Comparison of ENCODE assay signal across 1 cellular context in genomic region chr1:24186993-24187790, GRCh38.
TF ChIP-seq lines count a peak whose summit lies in the region.

Gene IFNLR1 (minus strand): TSS chr1:24187289. CDS start chr1:24187248, 41 bp downstream.

TF ChIP-seq in HepG2, 621 proteins besides CTCF, POLR2A, EP300 and RAD21 (continued from another document and continues in another):
- TF ChIP-seq ZNF275 (CRISPR knock-in tag; IDR thresholded peaks at IDR 0.05; ENCODE audit: borderline replicate concordance) (peak; percentile 66; the same call in 1 of the 2 replicates), E2F1 (CRISPR knock-in tag; IDR thresholded peaks at IDR 0.05) (peak; percentile 80), ZSCAN22 (CRISPR knock-in tag; IDR thresholded peaks at IDR 0.05) (no peak), ZNF354B (CRISPR knock-in tag; IDR thresholded peaks at IDR 0.05) (no peak), ZNF530 (CRISPR knock-in tag; IDR thresholded peaks at IDR 0.05; ENCODE audit: low read depth) (no peak), NRL (CRISPR knock-in tag; IDR thresholded peaks at IDR 0.05; ENCODE audit: borderline replicate concordance) (no peak), NAIF1 (CRISPR knock-in tag; IDR thresholded peaks at IDR 0.05; ENCODE audit: borderline replicate concordance) (no peak), PCBP2 (optimal IDR thresholded peaks at IDR 0.05; ENCODE audit: low read depth, low read length, poor library complexity, severe bottlenecking) (no peak), CBX2 (IDR thresholded peaks at IDR 0.05; ENCODE audit: low read depth, low read length) (no peak), CBX2 (CRISPR knock-in tag; IDR thresholded peaks at IDR 0.05; ENCODE audit: low read depth) (no peak), TCF7L2 (IDR thresholded peaks at IDR 0.05; ENCODE audit: low read depth, low read length) (no peak), STAT6 (CRISPR knock-in tag; IDR thresholded peaks at IDR 0.05; ENCODE audit: borderline replicate concordance) (peak; percentile 52; the same call in 1 of the 2 replicates), DNMT3B (CRISPR knock-in tag; conservative IDR thresholded peaks at IDR 0.05) (no peak), ZNF430 (CRISPR knock-in tag; IDR thresholded peaks at IDR 0.05) (peak; percentile 46; the same call in 1 of the 2 replicates), RFX1 (IDR thresholded peaks at IDR 0.05) (no peak), ARID2 (CRISPR knock-in tag; IDR thresholded peaks at IDR 0.05; ENCODE audit: borderline replicate concordance) (no peak), TFAP4 (IDR thresholded peaks at IDR 0.05; ENCODE audit: borderline replicate concordance, low read depth) (no peak), CSRNP1 (CRISPR knock-in tag; IDR thresholded peaks at IDR 0.05) (no peak; the same call in 1 of the 2 replicates), TP53 (CRISPR knock-in tag; conservative IDR thresholded peaks at IDR 0.05) (no peak), NR3C1 (CRISPR knock-in tag; IDR thresholded peaks at IDR 0.05) (no peak), ZNF280B (CRISPR knock-in tag; IDR thresholded peaks at IDR 0.05; ENCODE audit: borderline replicate concordance) (no peak), FLYWCH1 (CRISPR knock-in tag; IDR thresholded peaks at IDR 0.05) (no peak), ZNF841 (CRISPR knock-in tag; IDR thresholded peaks at IDR 0.05; ENCODE audit: borderline replicate concordance) (no peak), ZNF460 (CRISPR knock-in tag; IDR thresholded peaks at IDR 0.05; ENCODE audit: borderline replicate concordance) (no peak), ZNF350 (CRISPR knock-in tag; IDR thresholded peaks at IDR 0.05; ENCODE audit: borderline replicate concordance, low read depth) (no peak), TMF1 (CRISPR knock-in tag; IDR thresholded peaks at IDR 0.05; ENCODE audit: low read depth) (0 out of 2 replicates have a peak, but pooled peaks have one; percentile 37), SNAPC4 (CRISPR knock-in tag; IDR thresholded peaks at IDR 0.05) (no peak), HES4 (CRISPR knock-in tag; IDR thresholded peaks at IDR 0.05; ENCODE audit: borderline replicate concordance) (peak; percentile 41; the same call in 1 of the 2 replicates), ZNF569 (CRISPR knock-in tag; IDR thresholded peaks at IDR 0.05; ENCODE audit: borderline replicate concordance) (no peak), ATRX (CRISPR knock-in tag; IDR thresholded peaks at IDR 0.05; ENCODE audit: borderline replicate concordance) (no peak), ZNF234 (CRISPR knock-in tag; conservative IDR thresholded peaks at IDR 0.05) (no peak), JUNB (CRISPR knock-in tag; IDR thresholded peaks at IDR 0.05; ENCODE audit: borderline replicate concordance) (no peak), RFX3 (CRISPR knock-in tag; IDR thresholded peaks at IDR 0.05) (no peak), DZIP1 (CRISPR knock-in tag; IDR thresholded peaks at IDR 0.05) (no peak), TSC22D2 (CRISPR knock-in tag; IDR thresholded peaks at IDR 0.05; ENCODE audit: borderline replicate concordance) (no peak), PRDM15 (CRISPR knock-in tag; IDR thresholded peaks at IDR 0.05) (no peak; the same call in 1 of the 2 replicates)
